8 cellular contexts compared by ENCODE assay signal in genomic region chr9:126228779-126229444, GRCh38.
DNase-seq lines count a peak whose midpoint lies in the region; ATAC-seq and TF ChIP-seq lines count a peak whose summit lies in the region.

No MANE protein-coding gene starts in this region.

- intact Hi-C loops in lower lobe of right lung (cut with DNase I) = no loop called here

- H3K9me2 ChIP-seq in DOHH2 (replicated peaks; ENCODE audit: control insufficient read depth, low read length) = no peaks in the 10 kb centered on the region

- H4K20me1 ChIP-seq in DOHH2 (ENCODE audit: control insufficient read depth, insufficient read depth, low read depth, low read length) = no peaks in the 10 kb centered on the region

- H3K36me3 ChIP-seq in DOHH2 (ENCODE audit: control insufficient read depth, low read length) = no peaks in the 10 kb centered on the region
- no peaks in the 10 kb centered on the region for H3K36me3 ChIP-seq in lower lobe of right lung

- H3K27ac ChIP-seq in DOHH2 (ENCODE audit: low read depth, low read length) (no peak overlapping the region), lower lobe of right lung (no peak overlapping the region)

- no peaks in the 10 kb centered on the region for H3F3A ChIP-seq in DOHH2 (ENCODE audit: control insufficient read depth, insufficient read depth)

- H3K4me2 ChIP-seq in DOHH2 (ENCODE audit: low read length) = no peak overlapping the region

- no peaks in the 10 kb centered on the region for H3K9me3 ChIP-seq in DOHH2 (ENCODE audit: control insufficient read depth, insufficient read depth, low read length)
- H3K9me3 ChIP-seq in lower lobe of right lung = no peaks in the 10 kb centered on the region

- H3K4me3 ChIP-seq in DOHH2 (ENCODE audit: low read length) = no peak overlapping the region
- no peak overlapping the region for H3K4me3 ChIP-seq in lower lobe of right lung

- DNase-seq in NCI-H345 (lab: John Stamatoyannopoulos, UW) (peak; percentile 76), dermis microvascular lymphatic vessel endothelial cell (ENCODE audit: low read depth in 2 of 2) (peak; percentile 29 to 64), lower lobe of right lung (peak; percentile 78)
- peak; percentile 63 for DNase-seq in activated CD4-positive, alpha-beta T cell treated with anti-CD3 and anti-CD28 coated beads, Interleukin-2, amount 50 U/mL, for 1 hour
- peak; percentile 35 for DNase-seq in stimulated activated CD8-positive, alpha-beta memory T cell treated with anti-CD3 and anti-CD28 coated beads, Interleukin-12 subunit alpha, Interleukin-12 subunit beta, amount 100 ng/mL, for 1 hour (ENCODE audit: low read depth)

- no peaks in the 10 kb centered on the region for H3K4me1 ChIP-seq in DOHH2 (ENCODE audit: control insufficient read depth, low read length)
- H3K4me1 ChIP-seq in lower lobe of right lung = no peaks in the 10 kb centered on the region

- TF ChIP-seq CTCF in DOHH2 (IDR thresholded peaks at IDR 0.05; ENCODE audit: low read depth, low read length, poor library complexity, severe bottlenecking) (peak; percentile 94), lower lobe of right lung (IDR thresholded peaks at IDR 0.05) (peak; percentile 97)

- peak; percentile 80 for ATAC-seq in HG02798 (IDR thresholded peaks at IDR 0.05; ENCODE audit: poor library complexity, unreplicated experiment)
- peak; percentile 90 to 92 for ATAC-seq in lower lobe of right lung
- no peak for ATAC-seq in GM21390 (IDR thresholded peaks at IDR 0.05; ENCODE audit: unreplicated experiment)

- H3K27me3 ChIP-seq in DOHH2 (ENCODE audit: control insufficient read depth, low read length) (peaks cover 7% of the 10 kb centered on the region; the same call in 1 of the 2 replicates), lower lobe of right lung (ENCODE audit: low read depth) (peaks cover 27% of the 10 kb centered on the region)

- H3K79me2 ChIP-seq in DOHH2 (ENCODE audit: control insufficient read depth, low read length) = no peaks in the 10 kb centered on the region
